18 cellular contexts compared by ENCODE assay signal in genomic region chr1:27100797-27101491, GRCh38. TPM values are rescaled to one million over a fixed set of nuclear protein-coding genes. Genes with fewer than 3 reads are reported as not detected.
DNase-seq lines count a peak whose midpoint lies in the region; ATAC-seq, FAIRE-seq and TF ChIP-seq lines count a peak whose summit lies in the region.
"Had no signal": no experiment of that assay in that cellular context is flagged by ENCODE, and none has a peak within 500 bp of the region (broad histone marks: within the 10 kb centered on the region; RNA-seq: fewer than 3 reads in every experiment).

No MANE protein-coding gene starts in this region.

- H3K27ac ChIP-seq in GM23338 (ENCODE audit: low read depth) (0 out of 2 replicates have a peak overlapping the region, but pooled peaks have one; percentile 32), kidney (ENCODE audit: low read depth in 2 of 2, low read length in 2 of 2) (no peak overlapping the region)
- H3K27ac ChIP-seq: C4-2B, foreskin keratinocyte, SJSA1 had no signal

- H3K4me3 Mint-ChIP-seq in GM23338 (no peak overlapping the region), activated B cell treated with CpG ODN at 0.5 μM for 24 hours (no peak overlapping the region)
- H3K4me3 Mint-ChIP-seq in stimulated activated memory B cell treated with anti-CD40 and anti-IgM and Interleukin-4, amounts not matched to agents 10 μg/mL and 1 μg/mL and 100 μg/mL, for 72 hours = no peak overlapping the region

- H3K4me3 ChIP-seq in GM23338 (no peak overlapping the region), kidney (ENCODE audit: low read length in 2 of 2) (no peak overlapping the region)
- H3K4me3 ChIP-seq: SJSA1 had no signal

- H3K79me2 ChIP-seq in GM23338 (replicated peaks; ENCODE audit: insufficient read depth) = no peaks in the 10 kb centered on the region

- TF ChIP-seq CTCF in GM23338 (conservative IDR thresholded peaks at IDR 0.05; ENCODE audit: low read depth in 2 of 2) = no peak
- TF ChIP-seq CTCF in activated B cell treated with CpG ODN at 0.5 μM for 24 hours (IDR thresholded peaks at IDR 0.05) = no peak
- no peak for TF ChIP-seq CTCF in kidney (IDR thresholded peaks at IDR 0.05; ENCODE audit: borderline replicate concordance, extremely low read depth, insufficient read depth)

- H4K20me1 ChIP-seq in GM23338 (replicated peaks; ENCODE audit: insufficient read depth) = no peaks in the 10 kb centered on the region

- no peak for FAIRE-seq in kidney (lab: Jason Lieb, UNC)

- H3K36me3 Mint-ChIP-seq in GM23338 (ENCODE audit: low read depth) = peaks cover 3% of the 10 kb centered on the region; the same call in 2 of the 3 replicates
- peaks cover 3% of the 10 kb centered on the region for H3K36me3 Mint-ChIP-seq in activated B cell treated with CpG ODN at 0.5 μM for 24 hours (ENCODE audit: low read depth)
- H3K36me3 Mint-ChIP-seq in stimulated activated memory B cell treated with anti-CD40 and anti-IgM and Interleukin-4, amounts not matched to agents 10 μg/mL and 1 μg/mL and 100 μg/mL, for 72 hours = peaks cover 16% of the 10 kb centered on the region
- H3K36me3 Mint-ChIP-seq: activated naive CD4-positive, alpha-beta T cell treated with anti-CD3 and anti-CD28 coated beads, Interleukin-2, amount 50 U/mL, for 72 hours had no signal

- no peaks in the 10 kb centered on the region for H3K9me3 ChIP-seq in kidney (ENCODE audit: control insufficient read depth in 1 of 2, low read length in 2 of 2)
- H3K9me3 ChIP-seq: SJSA1 had no signal

- no peaks in the 10 kb centered on the region for H3K27me3 ChIP-seq in GM23338 (ENCODE audit: insufficient read depth)
- H3K27me3 ChIP-seq: foreskin keratinocyte, SJSA1 had no signal

- no peaks in the 10 kb centered on the region; the same call in 2 of the 3 replicates for H3K9me3 Mint-ChIP-seq in GM23338
- no peaks in the 10 kb centered on the region for H3K9me3 Mint-ChIP-seq in activated B cell treated with CpG ODN at 0.5 μM for 24 hours
- H3K9me3 Mint-ChIP-seq in stimulated activated memory B cell treated with anti-CD40 and anti-IgM and Interleukin-4, amounts not matched to agents 10 μg/mL and 1 μg/mL and 100 μg/mL, for 72 hours = no peaks in the 10 kb centered on the region
- H3K9me3 Mint-ChIP-seq: activated naive CD4-positive, alpha-beta T cell treated with anti-CD3 and anti-CD28 coated beads, Interleukin-2, amount 50 U/mL, for 72 hours had no signal

- H3K9me2 ChIP-seq in GM23338 (ENCODE audit: insufficient read depth) = no peaks in the 10 kb centered on the region

- peaks cover 30% of the 10 kb centered on the region for H3K4me1 Mint-ChIP-seq in GM23338
- H3K4me1 Mint-ChIP-seq in activated B cell treated with CpG ODN at 0.5 μM for 24 hours = peaks cover 30% of the 10 kb centered on the region
- peaks cover 55% of the 10 kb centered on the region for H3K4me1 Mint-ChIP-seq in stimulated activated memory B cell treated with anti-CD40 and anti-IgM and Interleukin-4, amounts not matched to agents 10 μg/mL and 1 μg/mL and 100 μg/mL, for 72 hours

- no peaks in the 10 kb centered on the region for H3F3A ChIP-seq in GM23338 (replicated peaks; ENCODE audit: low read depth)

- ATAC-seq in GM23338 (no peak), activated B cell treated with CpG ODN at 0.5 μM for 24 hours (ENCODE audit: low read depth) (no peak)
- ATAC-seq in stimulated activated memory B cell treated with anti-CD40 and anti-IgM and Interleukin-4, amounts not matched to agents 10 μg/mL and 1 μg/mL and 100 μg/mL, for 72 hours = no peak
- ATAC-seq: activated naive CD4-positive, alpha-beta T cell treated with anti-CD3 and anti-CD28 coated beads, Interleukin-2, amount 50 U/mL, for 72 hours; foreskin keratinocyte had no signal

- H3K36me3 ChIP-seq in GM23338 (ENCODE audit: insufficient read depth) = no peaks in the 10 kb centered on the region
- H3K36me3 ChIP-seq in kidney (ENCODE audit: control insufficient read depth in 1 of 2, insufficient read depth in 2 of 2, low read length in 2 of 2) = no peaks in the 10 kb centered on the region

- peaks cover 18% of the 10 kb centered on the region for H3K4me1 ChIP-seq in GM23338 (ENCODE audit: insufficient read depth)
- H3K4me1 ChIP-seq in kidney (ENCODE audit: control insufficient read depth in 1 of 2, insufficient read depth in 1 of 2, low read depth in 1 of 2, low read length in 2 of 2) = peaks cover 0 to 3% of the 10 kb centered on the region in 2 donors

- intact Hi-C loops in activated B cell treated with CpG ODN at 0.5 μM for 24 hours (cut with micrococcal nuclease) = loop anchor here (5.0 kb wide), 1 partner anchor 506 kb away; no protein-coding TSS in a partner anchor
- intact Hi-C loops in kidney (cut with DNase I) = loop anchor here (5.0 kb wide), 1 partner anchor 181 kb away; no protein-coding TSS in a partner anchor

- H3K4me2 ChIP-seq in GM23338 = no peak overlapping the region

- H3K27me3 Mint-ChIP-seq in GM23338 (ENCODE audit: insufficient read depth, low read depth, poor library complexity) = peaks cover 10% of the 10 kb centered on the region
- no peaks in the 10 kb centered on the region for H3K27me3 Mint-ChIP-seq in activated B cell treated with CpG ODN at 0.5 μM for 24 hours
- no peaks in the 10 kb centered on the region for H3K27me3 Mint-ChIP-seq in stimulated activated memory B cell treated with anti-CD40 and anti-IgM and Interleukin-4, amounts not matched to agents 10 μg/mL and 1 μg/mL and 100 μg/mL, for 72 hours

- H2AFZ ChIP-seq in GM23338 = no peak overlapping the region

- POLR2A ChIA-PET in activated B cell treated with CpG ODN at 0.5 μM for 24 hours (lab: Charles Lee) = interaction anchor here (0.6 kb wide), 1 partner anchor 185 kb away, joined by 10 read pairs; no protein-coding TSS in a partner anchor

- CTCF ChIA-PET in activated B cell treated with CpG ODN at 0.5 μM for 24 hours (lab: Charles Lee) = interaction anchor here (1.0 to 12.0 kb wide), 10 partner anchors 11 to 294 kb away, joined by 4 to 290 read pairs (median 13); no protein-coding TSS in a partner anchor

- H3K27ac Mint-ChIP-seq in GM23338 = no peak overlapping the region
- peak overlapping the region; percentile 41 for H3K27ac Mint-ChIP-seq in activated B cell treated with CpG ODN at 0.5 μM for 24 hours
- peak overlapping the region; percentile 84 for H3K27ac Mint-ChIP-seq in stimulated activated memory B cell treated with anti-CD40 and anti-IgM and Interleukin-4, amounts not matched to agents 10 μg/mL and 1 μg/mL and 100 μg/mL, for 72 hours

- H3K9ac ChIP-seq in kidney (ENCODE audit: low read length in 2 of 2) = no peak overlapping the region

- no peak for DNase-seq in GM23338 (ENCODE audit: low spot score)
- no peak for DNase-seq in activated B cell treated with CpG ODN at 0.5 μM for 24 hours
- DNase-seq in kidney = peak; percentile 77
- no peak for DNase-seq in stimulated activated CD4-positive, alpha-beta T cell treated with anti-CD3 and anti-CD28 coated beads, Interleukin-2, amount 100 ng/mL, for 48 hours
- no peak for DNase-seq in nucleus accumbens (lab: John Stamatoyannopoulos, UW)
- no peak for DNase-seq in NCI-H345 treated with DMSO at 0.1 percent for 48 hours (lab: John Stamatoyannopoulos, UW; ENCODE audit: unreplicated experiment)
- DNase-seq: activated CD4-positive, alpha-beta T cell treated with anti-CD3 and anti-CD28 coated beads for 4 hours; activated T-cell treated with anti-CD3 and anti-CD28 coated beads for 4 hours; central memory CD4-positive, alpha-beta T cell; DMS79; foreskin keratinocyte; midbrain; NCI-H1436; T-helper 9 cell had no signal

TF ChIP-seq in GM23338, 12 proteins besides CTCF, POLR2A, EP300 and RAD21:
- TF ChIP-seq ETS1 (IDR thresholded peaks at IDR 0.05) (no peak), EZH2 (IDR thresholded peaks at IDR 0.05; ENCODE audit: low read depth, unreplicated experiment) (no peak), POLR2AphosphoS5 (IDR thresholded peaks at IDR 0.05; ENCODE audit: low read depth) (no peak)

RNA-seq across cellular contexts. Expression of gene SLC9A1, which starts 54.0 kb away (rescaled TPM):
- 22.3 and 23.3 TPM in 2 replicates for total RNA-seq in GM23338 (2014; rRNA removed; shearing (Covaris generic))
- polyA plus RNA-seq in GM23338 (2016; fragmentation: Nextera tagmentation; extraction: Ambion mirVana) = 10.4 and 10.5 TPM in 2 replicates
- 12.2 and 13.6 TPM in 2 replicates for total RNA-seq in activated B cell treated with CpG ODN at 0.5 μM for 24 hours
- total RNA-seq in kidney = 29.8 TPM
- polyA plus RNA-seq in kidney (ENCODE audit: insufficient read depth, low read depth, low replicate concordance) = 19.3 TPM
